ENCODE assay signal across 1 cellular context in the genomic region with DNA sequence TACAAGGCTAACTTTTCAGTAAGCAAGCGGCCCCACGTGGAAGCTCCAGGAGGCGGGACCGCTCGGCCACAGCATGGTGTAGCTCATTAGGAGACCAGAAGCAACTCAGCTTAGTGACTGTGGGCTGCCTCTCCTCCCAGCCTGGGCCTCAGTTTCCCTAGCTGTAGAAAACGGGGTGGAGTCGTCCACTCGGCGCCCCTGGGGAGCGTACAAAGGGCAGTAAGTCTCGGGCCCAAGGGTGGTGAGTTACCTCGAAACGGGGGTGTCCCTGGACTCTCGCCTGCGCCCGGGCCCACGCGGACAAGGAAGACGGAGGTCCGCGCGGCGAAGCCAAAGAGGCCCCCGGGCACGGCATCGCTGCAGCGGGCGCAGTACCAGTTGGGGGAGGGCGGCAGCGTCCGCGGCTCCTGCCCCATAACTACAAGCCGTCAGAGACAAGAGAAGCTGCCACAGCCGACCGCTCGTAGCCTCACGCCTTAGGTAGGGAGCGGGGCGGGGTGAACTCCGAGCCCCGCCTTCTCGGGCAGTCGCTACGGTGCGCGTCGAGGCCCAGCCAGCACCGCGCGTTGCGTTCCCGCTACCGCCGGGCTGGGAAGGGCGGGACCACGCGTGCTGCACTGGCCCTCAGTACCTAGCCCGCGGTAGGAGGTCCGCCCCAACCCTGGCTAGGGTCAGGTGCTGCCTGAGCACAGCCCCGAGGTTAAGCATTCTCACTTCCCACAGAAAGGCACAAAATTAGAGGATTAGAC.
TF ChIP-seq lines count a peak whose summit lies in the region.

TSS of gene GEMIN5 (minus strand) at position 494 of the 749 bp plus-strand sequence. CDS start at position 416, 78 bp downstream.

TF ChIP-seq in HepG2, 621 proteins besides CTCF, POLR2A, EP300 and RAD21 (continued from another document and continues in another):
- 0 out of 2 replicates have a peak, but pooled peaks have one; percentile 33 for TF ChIP-seq ZNF773 (CRISPR knock-in tag; IDR thresholded peaks at IDR 0.05; ENCODE audit: borderline replicate concordance)
- no peak for TF ChIP-seq ZNF333 (CRISPR knock-in tag; IDR thresholded peaks at IDR 0.05; ENCODE audit: borderline replicate concordance)
- TF ChIP-seq ZNF225 (CRISPR knock-in tag; IDR thresholded peaks at IDR 0.05), result peak; percentile 47
- TF ChIP-seq, protein P1, sequence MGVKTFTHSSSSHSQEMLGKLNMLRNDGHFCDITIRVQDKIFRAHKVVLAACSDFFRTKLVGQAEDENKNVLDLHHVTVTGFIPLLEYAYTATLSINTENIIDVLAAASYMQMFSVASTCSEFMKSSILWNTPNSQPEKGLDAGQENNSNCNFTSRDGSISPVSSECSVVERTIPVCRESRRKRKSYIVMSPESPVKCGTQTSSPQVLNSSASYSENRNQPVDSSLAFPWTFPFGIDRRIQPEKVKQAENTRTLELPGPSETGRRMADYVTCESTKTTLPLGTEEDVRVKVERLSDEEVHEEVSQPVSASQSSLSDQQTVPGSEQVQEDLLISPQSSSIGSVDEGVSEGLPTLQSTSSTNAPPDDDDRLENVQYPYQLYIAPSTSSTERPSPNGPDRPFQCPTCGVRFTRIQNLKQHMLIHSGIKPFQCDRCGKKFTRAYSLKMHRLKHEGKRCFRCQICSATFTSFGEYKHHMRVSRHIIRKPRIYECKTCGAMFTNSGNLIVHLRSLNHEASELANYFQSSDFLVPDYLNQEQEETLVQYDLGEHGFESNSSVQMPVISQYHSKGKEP (CRISPR knock-in tag; IDR thresholded peaks at IDR 0.05), result no peak
- peak; percentile 73 for TF ChIP-seq ZNF547 (CRISPR knock-in tag; IDR thresholded peaks at IDR 0.05)
- TF ChIP-seq, protein P2, sequence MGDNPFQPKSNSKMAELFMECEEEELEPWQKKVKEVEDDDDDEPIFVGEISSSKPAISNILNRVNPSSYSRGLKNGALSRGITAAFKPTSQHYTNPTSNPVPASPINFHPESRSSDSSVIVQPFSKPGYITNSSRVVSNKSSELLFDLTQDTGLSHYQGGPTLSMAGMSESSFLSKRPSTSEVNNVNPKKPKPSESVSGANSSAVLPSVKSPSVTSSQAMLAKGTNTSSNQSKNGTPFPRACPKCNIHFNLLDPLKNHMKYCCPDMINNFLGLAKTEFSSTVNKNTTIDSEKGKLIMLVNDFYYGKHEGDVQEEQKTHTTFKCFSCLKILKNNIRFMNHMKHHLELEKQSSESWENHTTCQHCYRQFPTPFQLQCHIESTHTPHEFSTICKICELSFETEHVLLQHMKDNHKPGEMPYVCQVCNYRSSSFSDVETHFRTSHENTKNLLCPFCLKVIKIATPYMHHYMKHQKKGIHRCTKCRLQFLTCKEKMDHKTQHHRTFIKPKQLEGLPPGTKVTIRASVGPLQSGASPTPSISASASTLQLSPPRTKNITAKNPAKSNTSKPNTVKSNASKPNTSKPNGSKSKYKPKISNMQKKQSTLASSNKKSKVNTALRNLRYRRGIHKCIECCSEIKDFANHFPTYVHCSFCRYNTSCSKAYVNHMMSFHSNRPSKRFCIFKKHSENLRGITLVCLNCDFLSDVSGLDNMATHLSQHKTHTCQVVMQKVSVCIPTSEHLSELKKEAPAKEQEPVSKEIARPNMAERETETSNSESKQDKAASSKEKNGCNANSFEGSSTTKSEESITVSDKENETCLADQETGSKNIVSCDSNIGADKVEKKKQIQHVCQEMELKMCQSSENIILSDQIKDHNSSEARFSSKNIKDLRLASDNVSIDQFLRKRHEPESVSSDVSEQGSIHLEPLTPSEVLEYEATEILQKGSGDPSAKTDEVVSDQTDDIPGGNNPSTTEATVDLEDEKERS (CRISPR knock-in tag; IDR thresholded peaks at IDR 0.05), result peak; percentile 50; the same call in 1 of the 2 replicates
- TF ChIP-seq, protein P3, sequence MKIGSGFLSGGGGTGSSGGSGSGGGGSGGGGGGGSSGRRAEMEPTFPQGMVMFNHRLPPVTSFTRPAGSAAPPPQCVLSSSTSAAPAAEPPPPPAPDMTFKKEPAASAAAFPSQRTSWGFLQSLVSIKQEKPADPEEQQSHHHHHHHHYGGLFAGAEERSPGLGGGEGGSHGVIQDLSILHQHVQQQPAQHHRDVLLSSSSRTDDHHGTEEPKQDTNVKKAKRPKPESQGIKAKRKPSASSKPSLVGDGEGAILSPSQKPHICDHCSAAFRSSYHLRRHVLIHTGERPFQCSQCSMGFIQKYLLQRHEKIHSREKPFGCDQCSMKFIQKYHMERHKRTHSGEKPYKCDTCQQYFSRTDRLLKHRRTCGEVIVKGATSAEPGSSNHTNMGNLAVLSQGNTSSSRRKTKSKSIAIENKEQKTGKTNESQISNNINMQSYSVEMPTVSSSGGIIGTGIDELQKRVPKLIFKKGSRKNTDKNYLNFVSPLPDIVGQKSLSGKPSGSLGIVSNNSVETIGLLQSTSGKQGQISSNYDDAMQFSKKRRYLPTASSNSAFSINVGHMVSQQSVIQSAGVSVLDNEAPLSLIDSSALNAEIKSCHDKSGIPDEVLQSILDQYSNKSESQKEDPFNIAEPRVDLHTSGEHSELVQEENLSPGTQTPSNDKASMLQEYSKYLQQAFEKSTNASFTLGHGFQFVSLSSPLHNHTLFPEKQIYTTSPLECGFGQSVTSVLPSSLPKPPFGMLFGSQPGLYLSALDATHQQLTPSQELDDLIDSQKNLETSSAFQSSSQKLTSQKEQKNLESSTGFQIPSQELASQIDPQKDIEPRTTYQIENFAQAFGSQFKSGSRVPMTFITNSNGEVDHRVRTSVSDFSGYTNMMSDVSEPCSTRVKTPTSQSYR (CRISPR knock-in tag; IDR thresholded peaks at IDR 0.05; ENCODE audit: borderline replicate concordance), result peak; percentile 35; the same call in 1 of the 2 replicates
- TF ChIP-seq TRIM24 (CRISPR knock-in tag; IDR thresholded peaks at IDR 0.05), result no peak
- TF ChIP-seq U2AF2 (IDR thresholded peaks at IDR 0.05; ENCODE audit: low read depth, low read length), result no peak
- TF ChIP-seq ZNF30 (CRISPR knock-in tag; IDR thresholded peaks at IDR 0.05), result 0 out of 2 replicates have a peak, but pooled peaks have one; percentile 66
- 0 out of 2 replicates have a peak, but pooled peaks have one; percentile 49 for TF ChIP-seq ZNF660 (CRISPR knock-in tag; IDR thresholded peaks at IDR 0.05; ENCODE audit: borderline replicate concordance, low read depth)
- peak; percentile 51; the same call in 1 of the 2 replicates for TF ChIP-seq CEBPG (CRISPR knock-in tag; IDR thresholded peaks at IDR 0.05)
- TF ChIP-seq ZNF20 (CRISPR knock-in tag; IDR thresholded peaks at IDR 0.05), result 0 out of 2 replicates have a peak, but pooled peaks have one; percentile 11
- TF ChIP-seq, protein P4, sequence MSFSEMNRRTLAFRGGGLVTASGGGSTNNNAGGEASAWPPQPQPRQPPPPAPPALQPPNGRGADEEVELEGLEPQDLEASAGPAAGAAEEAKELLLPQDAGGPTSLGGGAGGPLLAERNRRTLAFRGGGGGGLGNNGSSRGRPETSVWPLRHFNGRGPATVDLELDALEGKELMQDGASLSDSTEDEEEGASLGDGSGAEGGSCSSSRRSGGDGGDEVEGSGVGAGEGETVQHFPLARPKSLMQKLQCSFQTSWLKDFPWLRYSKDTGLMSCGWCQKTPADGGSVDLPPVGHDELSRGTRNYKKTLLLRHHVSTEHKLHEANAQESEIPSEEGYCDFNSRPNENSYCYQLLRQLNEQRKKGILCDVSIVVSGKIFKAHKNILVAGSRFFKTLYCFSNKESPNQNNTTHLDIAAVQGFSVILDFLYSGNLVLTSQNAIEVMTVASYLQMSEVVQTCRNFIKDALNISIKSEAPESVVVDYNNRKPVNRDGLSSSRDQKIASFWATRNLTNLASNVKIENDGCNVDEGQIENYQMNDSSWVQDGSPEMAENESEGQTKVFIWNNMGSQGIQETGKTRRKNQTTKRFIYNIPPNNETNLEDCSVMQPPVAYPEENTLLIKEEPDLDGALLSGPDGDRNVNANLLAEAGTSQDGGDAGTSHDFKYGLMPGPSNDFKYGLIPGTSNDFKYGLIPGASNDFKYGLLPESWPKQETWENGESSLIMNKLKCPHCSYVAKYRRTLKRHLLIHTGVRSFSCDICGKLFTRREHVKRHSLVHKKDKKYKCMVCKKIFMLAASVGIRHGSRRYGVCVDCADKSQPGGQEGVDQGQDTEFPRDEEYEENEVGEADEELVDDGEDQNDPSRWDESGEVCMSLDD (CRISPR knock-in tag; IDR thresholded peaks at IDR 0.05; ENCODE audit: borderline replicate concordance), result no peak
- TF ChIP-seq GLMP (CRISPR knock-in tag; IDR thresholded peaks at IDR 0.05; ENCODE audit: borderline replicate concordance), result no peak
- peak; percentile 86; the same call in 1 of the 2 replicates for TF ChIP-seq ZNF234 (CRISPR knock-in tag; conservative IDR thresholded peaks at IDR 0.05)
- TF ChIP-seq KDM4B (CRISPR knock-in tag; IDR thresholded peaks at IDR 0.05), result peak; percentile 64; the same call in 1 of the 2 replicates
- TF ChIP-seq ZNF737 (CRISPR knock-in tag; IDR thresholded peaks at IDR 0.05; ENCODE audit: borderline replicate concordance), result 0 out of 2 replicates have a peak, but pooled peaks have one; percentile 32
- no peak for TF ChIP-seq RNF219 (CRISPR knock-in tag; IDR thresholded peaks at IDR 0.05)
- TF ChIP-seq KLF15 (CRISPR knock-in tag; IDR thresholded peaks at IDR 0.05; ENCODE audit: borderline replicate concordance), result peak; percentile 50; the same call in 1 of the 2 replicates
- 0 out of 2 replicates have a peak, but pooled peaks have one; percentile 48 for TF ChIP-seq PAX8 (CRISPR knock-in tag; IDR thresholded peaks at IDR 0.05; ENCODE audit: borderline replicate concordance)
- TF ChIP-seq RFX1 (IDR thresholded peaks at IDR 0.05), result no peak
- TF ChIP-seq ZNF883 (CRISPR knock-in tag; IDR thresholded peaks at IDR 0.05; ENCODE audit: not compliant biosample characterization), result peak; percentile 80
- peak; percentile 88; the same call in 1 of the 2 replicates for TF ChIP-seq ZNF747 (CRISPR knock-in tag; IDR thresholded peaks at IDR 0.05; ENCODE audit: borderline replicate concordance)
- TF ChIP-seq, protein P5, sequence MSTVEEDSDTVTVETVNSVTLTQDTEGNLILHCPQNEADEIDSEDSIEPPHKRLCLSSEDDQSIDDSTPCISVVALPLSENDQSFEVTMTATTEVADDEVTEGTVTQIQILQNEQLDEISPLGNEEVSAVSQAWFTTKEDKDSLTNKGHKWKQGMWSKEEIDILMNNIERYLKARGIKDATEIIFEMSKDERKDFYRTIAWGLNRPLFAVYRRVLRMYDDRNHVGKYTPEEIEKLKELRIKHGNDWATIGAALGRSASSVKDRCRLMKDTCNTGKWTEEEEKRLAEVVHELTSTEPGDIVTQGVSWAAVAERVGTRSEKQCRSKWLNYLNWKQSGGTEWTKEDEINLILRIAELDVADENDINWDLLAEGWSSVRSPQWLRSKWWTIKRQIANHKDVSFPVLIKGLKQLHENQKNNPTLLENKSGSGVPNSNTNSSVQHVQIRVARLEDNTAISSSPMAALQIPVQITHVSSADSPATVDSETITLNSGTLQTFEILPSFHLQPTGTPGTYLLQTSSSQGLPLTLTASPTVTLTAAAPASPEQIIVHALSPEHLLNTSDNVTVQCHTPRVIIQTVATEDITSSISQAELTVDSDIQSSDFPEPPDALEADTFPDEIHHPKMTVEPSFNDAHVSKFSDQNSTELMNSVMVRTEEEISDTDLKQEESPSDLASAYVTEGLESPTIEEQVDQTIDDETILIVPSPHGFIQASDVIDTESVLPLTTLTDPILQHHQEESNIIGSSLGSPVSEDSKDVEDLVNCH (CRISPR knock-in tag; IDR thresholded peaks at IDR 0.05), result 0 out of 2 replicates have a peak, but pooled peaks have one; percentile 44
- TF ChIP-seq MBNL3 (CRISPR knock-in tag; conservative IDR thresholded peaks at IDR 0.05), result no peak
- 0 out of 2 replicates have a peak, but pooled peaks have one; percentile 84 for TF ChIP-seq ZNF558 (CRISPR knock-in tag; IDR thresholded peaks at IDR 0.05; ENCODE audit: borderline replicate concordance)
- TF ChIP-seq JUND (CRISPR knock-in tag; IDR thresholded peaks at IDR 0.05), result peak; percentile 42; the same call in 1 of the 2 replicates
- TF ChIP-seq TBP (CRISPR knock-in tag; IDR thresholded peaks at IDR 0.05), result no peak
- no peak for TF ChIP-seq ZNF235 (CRISPR knock-in tag; IDR thresholded peaks at IDR 0.05; ENCODE audit: borderline replicate concordance)
- TF ChIP-seq ZNF670 (CRISPR knock-in tag; IDR thresholded peaks at IDR 0.05; ENCODE audit: borderline replicate concordance), result peak; percentile 90
- TF ChIP-seq MTF1 (CRISPR knock-in tag; IDR thresholded peaks at IDR 0.05), result no peak
- TF ChIP-seq ZSCAN31 (CRISPR knock-in tag; IDR thresholded peaks at IDR 0.05; ENCODE audit: low read depth), result peak; percentile 92
- TF ChIP-seq, protein P6, sequence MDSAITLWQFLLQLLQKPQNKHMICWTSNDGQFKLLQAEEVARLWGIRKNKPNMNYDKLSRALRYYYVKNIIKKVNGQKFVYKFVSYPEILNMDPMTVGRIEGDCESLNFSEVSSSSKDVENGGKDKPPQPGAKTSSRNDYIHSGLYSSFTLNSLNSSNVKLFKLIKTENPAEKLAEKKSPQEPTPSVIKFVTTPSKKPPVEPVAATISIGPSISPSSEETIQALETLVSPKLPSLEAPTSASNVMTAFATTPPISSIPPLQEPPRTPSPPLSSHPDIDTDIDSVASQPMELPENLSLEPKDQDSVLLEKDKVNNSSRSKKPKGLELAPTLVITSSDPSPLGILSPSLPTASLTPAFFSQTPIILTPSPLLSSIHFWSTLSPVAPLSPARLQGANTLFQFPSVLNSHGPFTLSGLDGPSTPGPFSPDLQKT (CRISPR knock-in tag; IDR thresholded peaks at IDR 0.05; ENCODE audit: borderline replicate concordance), result no peak
- TF ChIP-seq ZNF317 (CRISPR knock-in tag; IDR thresholded peaks at IDR 0.05), result no peak; the same call in 1 of the 2 replicates
- 0 out of 2 replicates have a peak, but pooled peaks have one; percentile 10 for TF ChIP-seq CREB1 (IDR thresholded peaks at IDR 0.05)
- TF ChIP-seq CREB1 (CRISPR knock-in tag; IDR thresholded peaks at IDR 0.05), result no peak
- no peak for TF ChIP-seq TOE1 (CRISPR knock-in tag; IDR thresholded peaks at IDR 0.05)
- no peak for TF ChIP-seq IKZF1 (IDR thresholded peaks at IDR 0.05)
- no peak for TF ChIP-seq FLYWCH1 (CRISPR knock-in tag; IDR thresholded peaks at IDR 0.05)
